1 cellular context compared by ENCODE assay signal in the genomic region with DNA sequence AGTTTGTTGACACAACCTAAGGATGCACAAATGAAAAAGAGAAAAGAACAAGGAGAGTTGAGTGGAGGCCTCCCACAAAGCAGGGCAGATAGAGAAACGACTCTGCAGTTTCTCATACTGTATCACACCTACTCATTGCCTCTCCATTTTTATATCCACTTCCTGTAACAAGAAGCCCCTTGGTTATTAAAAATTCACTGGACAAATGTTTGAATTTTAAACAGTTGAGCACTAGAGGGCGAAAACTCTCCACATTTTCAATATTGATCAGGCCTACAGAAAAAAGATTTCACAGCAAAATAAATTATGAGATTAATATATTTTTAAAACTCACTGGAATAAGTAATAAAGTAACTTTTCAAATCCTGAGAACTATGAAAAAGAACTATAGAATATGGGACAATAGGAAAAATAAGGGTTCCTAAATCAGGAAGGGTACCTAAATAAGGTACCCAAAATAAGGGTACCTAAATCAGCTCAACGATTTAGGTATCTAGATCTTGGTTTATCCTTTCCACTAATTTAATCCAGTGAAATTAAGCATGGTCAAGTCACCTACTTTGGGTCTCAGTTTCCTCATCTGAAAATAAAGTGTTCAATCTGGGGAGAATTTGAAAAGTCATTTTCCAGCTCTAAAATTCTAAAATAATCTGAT.
TF ChIP-seq lines count a peak whose summit lies in the region.

No MANE protein-coding gene starts in this region.

TF ChIP-seq in WTC11, 78 proteins besides CTCF, POLR2A, EP300 and RAD21 (continued from another document):
- TF ChIP-seq, protein P1, sequence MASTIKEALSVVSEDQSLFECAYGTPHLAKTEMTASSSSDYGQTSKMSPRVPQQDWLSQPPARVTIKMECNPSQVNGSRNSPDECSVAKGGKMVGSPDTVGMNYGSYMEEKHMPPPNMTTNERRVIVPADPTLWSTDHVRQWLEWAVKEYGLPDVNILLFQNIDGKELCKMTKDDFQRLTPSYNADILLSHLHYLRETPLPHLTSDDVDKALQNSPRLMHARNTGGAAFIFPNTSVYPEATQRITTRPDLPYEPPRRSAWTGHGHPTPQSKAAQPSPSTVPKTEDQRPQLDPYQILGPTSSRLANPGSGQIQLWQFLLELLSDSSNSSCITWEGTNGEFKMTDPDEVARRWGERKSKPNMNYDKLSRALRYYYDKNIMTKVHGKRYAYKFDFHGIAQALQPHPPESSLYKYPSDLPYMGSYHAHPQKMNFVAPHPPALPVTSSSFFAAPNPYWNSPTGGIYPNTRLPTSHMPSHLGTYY (CRISPR knock-in tag; IDR thresholded peaks at IDR 0.05), result no peak
- TF ChIP-seq ETV6 (CRISPR knock-in tag; IDR thresholded peaks at IDR 0.05) (no peak), NR1H2 (CRISPR knock-in tag; IDR thresholded peaks at IDR 0.05) (no peak), ZNF138 (CRISPR knock-in tag; conservative IDR thresholded peaks at IDR 0.05) (no peak), KAT7 (CRISPR knock-in tag; IDR thresholded peaks at IDR 0.05; ENCODE audit: borderline replicate concordance) (no peak), ZBTB21 (CRISPR knock-in tag; IDR thresholded peaks at IDR 0.05; ENCODE audit: borderline replicate concordance) (no peak)
- TF ChIP-seq, protein P2, sequence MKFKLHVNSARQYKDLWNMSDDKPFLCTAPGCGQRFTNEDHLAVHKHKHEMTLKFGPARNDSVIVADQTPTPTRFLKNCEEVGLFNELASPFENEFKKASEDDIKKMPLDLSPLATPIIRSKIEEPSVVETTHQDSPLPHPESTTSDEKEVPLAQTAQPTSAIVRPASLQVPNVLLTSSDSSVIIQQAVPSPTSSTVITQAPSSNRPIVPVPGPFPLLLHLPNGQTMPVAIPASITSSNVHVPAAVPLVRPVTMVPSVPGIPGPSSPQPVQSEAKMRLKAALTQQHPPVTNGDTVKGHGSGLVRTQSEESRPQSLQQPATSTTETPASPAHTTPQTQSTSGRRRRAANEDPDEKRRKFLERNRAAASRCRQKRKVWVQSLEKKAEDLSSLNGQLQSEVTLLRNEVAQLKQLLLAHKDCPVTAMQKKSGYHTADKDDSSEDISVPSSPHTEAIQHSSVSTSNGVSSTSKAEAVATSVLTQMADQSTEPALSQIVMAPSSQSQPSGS (CRISPR knock-in tag; IDR thresholded peaks at IDR 0.05; ENCODE audit: borderline replicate concordance, low read depth), result no peak
